ENCODE assay signal across 8 cellular contexts in genomic region chr7:87627634-87627994, GRCh38. TPM values are rescaled to one million over a fixed set of nuclear protein-coding genes. Genes with fewer than 3 reads are reported as not detected.
DNase-seq lines count a peak whose midpoint lies in the region; ATAC-seq and TF ChIP-seq lines count a peak whose summit lies in the region.

No MANE protein-coding gene starts in this region.

- H3K27ac Mint-ChIP-seq in mesothelial cell of epicardium: no peak overlapping the region

- ATAC-seq in GM21576 (IDR thresholded peaks at IDR 0.05; ENCODE audit: unreplicated experiment) (peak; percentile 16), aorta (ENCODE audit: low FRiP score) (peak; percentile 42)

- intact Hi-C loops in aorta (cut with DNase I): no loop called here

- H3K4me3 ChIP-seq in coronary artery (peak overlapping the region; percentile 82), aorta (ENCODE audit: low read length in 2 of 2) (peak overlapping the region; percentile 58 to 60)

- no peaks in the 10 kb centered on the region for H3K27me3 ChIP-seq in aorta (ENCODE audit: control insufficient read depth in 1 of 2, insufficient read depth in 2 of 2, low read length in 1 of 2)

- H3K36me3 ChIP-seq in aorta (ENCODE audit: control insufficient read depth in 1 of 2, insufficient read depth in 2 of 2, low read length in 1 of 2): no peaks in the 10 kb centered on the region

- H3K4me1 ChIP-seq in aorta (ENCODE audit: control insufficient read depth in 1 of 2, insufficient read depth in 2 of 2, low read length in 2 of 2): no peaks in the 10 kb centered on the region

- DNase-seq in EL: peak; percentile 6
- no peak for DNase-seq in coronary artery (ENCODE audit: low spot score)
- DNase-seq in mesothelial cell of epicardium (ENCODE audit: low spot score in 2 of 2, unreplicated experiment in 2 of 2): peak in 1 of 2 experiments; percentile 42
- DNase-seq in aorta: peak; percentile 47 to 80
- no peak for DNase-seq in HCEC 1CT
- no peak for DNase-seq in RKO (ENCODE audit: low spot score)

- H3K9me3 Mint-ChIP-seq in mesothelial cell of epicardium: no peaks in the 10 kb centered on the region

- TF ChIP-seq CTCF in coronary artery (IDR thresholded peaks at IDR 0.05) (no peak), mesothelial cell of epicardium (IDR thresholded peaks at IDR 0.05; ENCODE audit: unreplicated experiment) (no peak)

- H3K36me3 Mint-ChIP-seq in mesothelial cell of epicardium: no peaks in the 10 kb centered on the region

- no peak for TF ChIP-seq EP300 in Ishikawa (IDR thresholded peaks at IDR 0.05; ENCODE audit: borderline replicate concordance)

- H3K27me3 Mint-ChIP-seq in mesothelial cell of epicardium (ENCODE audit: low read depth): peaks cover 59% of the 10 kb centered on the region

- H3K4me3 Mint-ChIP-seq in mesothelial cell of epicardium: peak overlapping the region; percentile 73

- TF ChIP-seq RAD21 in Ishikawa (IDR thresholded peaks at IDR 0.05; ENCODE audit: low read depth): no peak

- H3K9me3 ChIP-seq in aorta (ENCODE audit: control insufficient read depth, low read length): no peaks in the 10 kb centered on the region

- 2% methylated on average over 30 of the region's 30 CpGs for WGBS in aorta, 2 donors

- H3K27ac ChIP-seq in coronary artery: no peak overlapping the region
- H3K27ac ChIP-seq in aorta (ENCODE audit: low read depth in 1 of 2, low read length in 2 of 2): no peak overlapping the region

- peaks cover 9% of the 10 kb centered on the region for H3K4me1 Mint-ChIP-seq in mesothelial cell of epicardium

TF ChIP-seq in Ishikawa, 13 proteins besides CTCF, POLR2A, EP300 and RAD21:
- TF ChIP-seq TCF12 (IDR thresholded peaks at IDR 0.05; ENCODE audit: low read depth) (no peak), TAF1 (IDR thresholded peaks at IDR 0.05; ENCODE audit: low read depth) (0 out of 2 replicates have a peak, but pooled peaks have one; percentile 7)
- TF ChIP-seq, protein P1, sequence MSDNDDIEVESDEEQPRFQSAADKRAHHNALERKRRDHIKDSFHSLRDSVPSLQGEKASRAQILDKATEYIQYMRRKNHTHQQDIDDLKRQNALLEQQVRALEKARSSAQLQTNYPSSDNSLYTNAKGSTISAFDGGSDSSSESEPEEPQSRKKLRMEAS (IDR thresholded peaks at IDR 0.05): no peak

RNA-seq across cellular contexts. Expression of gene RUNDC3B, which starts 0.6 kb away (rescaled TPM):
- 0.13 to 0.29 TPM in 2 of 3 replicates, not detected in the other for total RNA-seq in mesothelial cell of epicardium
- 1 to 10 TPM; 1.1 to 2.5 TPM for total RNA-seq in aorta
- polyA plus RNA-seq in aorta: under 1 TPM; 0.08 to 0.50 TPM

RNA-seq across cellular contexts. Expression of gene ABCB1, which starts 26.9 kb away (rescaled TPM):
- 0.61 to 1.7 TPM (median 1.5 TPM) in 3 replicates for total RNA-seq in mesothelial cell of epicardium
- 10 to 100 TPM in 1 of 2 donors, 1 to 10 TPM in 1; 2.3 to 10.6 TPM for total RNA-seq in aorta
- polyA plus RNA-seq in aorta: 1 to 10 TPM in 1 of 2 donors, under 1 TPM in 1; 0.05 to 3.3 TPM

Comparison
In these comparisons a context has a peak if more than half of its experiments do, and no peak if none do; other contexts are left out.
1. DNase-seq: peak in EL (single experiment) and aorta (2 of 2); none in coronary artery (single experiment), HCEC 1CT (single experiment) and RKO (single experiment).